Comparison of ENCODE assay signal across 19 cellular contexts in genomic region chr11:44661311-44661717, GRCh38.
DNase-seq lines count a peak whose midpoint lies in the region; ATAC-seq and TF ChIP-seq lines count a peak whose summit lies in the region.
"Had no signal": no experiment of that assay in that cellular context is flagged by ENCODE, and none has a peak within 500 bp of the region (broad histone marks: within the 10 kb centered on the region; RNA-seq: fewer than 3 reads in every experiment).

No MANE protein-coding gene starts in this region.

- ATAC-seq in activated CD8-positive, alpha-beta T cell treated with anti-CD3 and anti-CD28 coated beads, Interleukin-2, amount 10 ng/mL, durations not matched to agents 7 days and 5 days, result no peak
- ATAC-seq in activated CD8-positive, alpha-beta T cell treated with anti-CD3 and anti-CD28 coated beads for 36 hours, result no peak
- peak; percentile 23 for ATAC-seq in left lung
- ATAC-seq: CD8-positive, alpha-beta T cell had no signal

- peaks cover 20% of the 10 kb centered on the region for H3K27me3 Mint-ChIP-seq in activated CD8-positive, alpha-beta T cell treated with anti-CD3 and anti-CD28 coated beads, Interleukin-2, amount 10 ng/mL, durations not matched to agents 7 days and 5 days (ENCODE audit: low read depth)
- H3K27me3 Mint-ChIP-seq in activated CD8-positive, alpha-beta T cell treated with anti-CD3 and anti-CD28 coated beads for 36 hours, result peaks cover 3% of the 10 kb centered on the region

- no peaks in the 10 kb centered on the region for H3K36me3 Mint-ChIP-seq in activated CD8-positive, alpha-beta T cell treated with anti-CD3 and anti-CD28 coated beads, Interleukin-2, amount 10 ng/mL, durations not matched to agents 7 days and 5 days (ENCODE audit: low read depth)
- H3K36me3 Mint-ChIP-seq in activated CD8-positive, alpha-beta T cell treated with anti-CD3 and anti-CD28 coated beads for 36 hours (ENCODE audit: low read depth), result no peaks in the 10 kb centered on the region
- H3K36me3 Mint-ChIP-seq: CD8-positive, alpha-beta T cell had no signal

- H3K36me3 ChIP-seq in left lung (no peaks in the 10 kb centered on the region), testis (ENCODE audit: low read depth, missing control alignments) (no peaks in the 10 kb centered on the region), uterus (no peaks in the 10 kb centered on the region)
- H3K36me3 ChIP-seq: BLaER1 had no signal

- no peak overlapping the region for H3K4me3 Mint-ChIP-seq in activated CD8-positive, alpha-beta T cell treated with anti-CD3 and anti-CD28 coated beads, Interleukin-2, amount 10 ng/mL, durations not matched to agents 7 days and 5 days
- no peak overlapping the region for H3K4me3 Mint-ChIP-seq in activated CD8-positive, alpha-beta T cell treated with anti-CD3 and anti-CD28 coated beads for 36 hours
- H3K4me3 Mint-ChIP-seq: CD8-positive, alpha-beta T cell had no signal

- no peak overlapping the region for H3K27ac ChIP-seq in left lung
- peak overlapping the region in 1 of 2 donors; percentile 72 for H3K27ac ChIP-seq in testis
- no peak overlapping the region for H3K27ac ChIP-seq in uterus
- H3K27ac ChIP-seq: 22Rv1, BLaER1, HL-60 had no signal

- no peak for TF ChIP-seq CTCF in activated CD8-positive, alpha-beta T cell treated with anti-CD3 and anti-CD28 coated beads for 36 hours (IDR thresholded peaks at IDR 0.05)
- no peak for TF ChIP-seq CTCF in fibroblast of mammary gland (conservative IDR thresholded peaks at IDR 0.05; ENCODE audit: control insufficient read depth, insufficient read depth, low read depth, low read length)
- no peak for TF ChIP-seq CTCF in left lung (IDR thresholded peaks at IDR 0.05)
- TF ChIP-seq CTCF in testis (IDR thresholded peaks at IDR 0.05), result no peak
- TF ChIP-seq CTCF in uterus (IDR thresholded peaks at IDR 0.05), result no peak

- no peak for DNase-seq in activated CD8-positive, alpha-beta T cell treated with anti-CD3 and anti-CD28 coated beads, Interleukin-2, amount 10 ng/mL, durations not matched to agents 7 days and 5 days
- DNase-seq in activated CD8-positive, alpha-beta T cell treated with anti-CD3 and anti-CD28 coated beads for 36 hours, result no peak
- DNase-seq in fibroblast of mammary gland (ENCODE audit: low read depth), result peak; percentile 3
- DNase-seq in left lung, result no peak
- DNase-seq in testis, result peak; percentile 69
- DNase-seq in uterus, result no peak
- no peak for DNase-seq in activated T-cell treated with anti-CD3 and anti-CD28 coated beads, Interleukin-2, amount 50 U/mL, for 48 hours
- no peak for DNase-seq in stimulated activated CD4-positive, alpha-beta T cell treated with anti-CD3 and anti-CD28 coated beads, Interleukin-4, amount 100 ng/mL, for 4 hours
- DNase-seq: CD8-positive, alpha-beta T cell; DMS79; HCEC 1CT; NCI-H187; NCI-H446; NCI-H69; NK-92 treated with Interleukin-12 subunit alpha and Interleukin-12 subunit beta, amount 100 ng/mL, for 24 hours; RPMI8226 had no signal

- no peak for TF ChIP-seq POLR2A in testis (IDR thresholded peaks at IDR 0.05)
- TF ChIP-seq POLR2A in uterus (IDR thresholded peaks at IDR 0.05), result no peak

- peaks cover 14% of the 10 kb centered on the region for H3K4me1 Mint-ChIP-seq in activated CD8-positive, alpha-beta T cell treated with anti-CD3 and anti-CD28 coated beads, Interleukin-2, amount 10 ng/mL, durations not matched to agents 7 days and 5 days (ENCODE audit: low read depth)
- peaks cover 3% of the 10 kb centered on the region for H3K4me1 Mint-ChIP-seq in activated CD8-positive, alpha-beta T cell treated with anti-CD3 and anti-CD28 coated beads for 36 hours (ENCODE audit: low read depth)

- H3K4me1 ChIP-seq in left lung, result no peaks in the 10 kb centered on the region
- peaks cover 23% of the 10 kb centered on the region for H3K4me1 ChIP-seq in testis
- H3K4me1 ChIP-seq in uterus, result no peaks in the 10 kb centered on the region

- H3K4me3 ChIP-seq in fibroblast of mammary gland (ENCODE audit: control insufficient read depth, low read depth, low read length), result no peak overlapping the region
- H3K4me3 ChIP-seq in left lung, result no peak overlapping the region
- H3K4me3 ChIP-seq in testis, result no peak overlapping the region
- H3K4me3 ChIP-seq in uterus, result no peak overlapping the region
- H3K4me3 ChIP-seq: BLaER1 had no signal

- POLR2A ChIA-PET in activated CD8-positive, alpha-beta T cell treated with anti-CD3 and anti-CD28 coated beads, Interleukin-2, amount 10 ng/mL, durations not matched to agents 7 days and 5 days (lab: Charles Lee), result no interaction called here
- POLR2A ChIA-PET in activated CD8-positive, alpha-beta T cell treated with anti-CD3 and anti-CD28 coated beads for 36 hours (lab: Charles Lee), result no interaction called here

- H3K9me3 ChIP-seq in left lung (no peaks in the 10 kb centered on the region), testis (no peaks in the 10 kb centered on the region), uterus (no peaks in the 10 kb centered on the region)

- intact Hi-C loops in activated CD8-positive, alpha-beta T cell treated with anti-CD3 and anti-CD28 coated beads for 36 hours (cut with micrococcal nuclease), result no loop called here
- intact Hi-C loops in left lung (cut with DNase I), result no loop called here
- intact Hi-C loops in testis (cut with DNase I; ENCODE audit: low total_unique reads), result no loop called here
- intact Hi-C loops in uterus (cut with DNase I; ENCODE audit: low total_unique reads), result no loop called here

- H3K27ac Mint-ChIP-seq in activated CD8-positive, alpha-beta T cell treated with anti-CD3 and anti-CD28 coated beads, Interleukin-2, amount 10 ng/mL, durations not matched to agents 7 days and 5 days, result peak overlapping the region; percentile 53
- H3K27ac Mint-ChIP-seq in activated CD8-positive, alpha-beta T cell treated with anti-CD3 and anti-CD28 coated beads for 36 hours, result no peak overlapping the region
- H3K27ac Mint-ChIP-seq: CD8-positive, alpha-beta T cell had no signal

- 73 to 86% methylated on average over 7 of the region's 7 CpGs for WGBS in testis, 2 donors

- CTCF ChIA-PET in activated CD8-positive, alpha-beta T cell treated with anti-CD3 and anti-CD28 coated beads, Interleukin-2, amount 10 ng/mL, durations not matched to agents 7 days and 5 days (lab: Charles Lee), result interaction anchor here (1.0 kb wide), 1 partner anchor 32 kb away, joined by 3 read pairs; no protein-coding TSS in a partner anchor
- CTCF ChIA-PET in activated CD8-positive, alpha-beta T cell treated with anti-CD3 and anti-CD28 coated beads for 36 hours (lab: Charles Lee), result interaction anchor here (1.1 kb wide), 1 partner anchor 114 kb away, joined by 3 read pairs; no protein-coding TSS in a partner anchor

- H3K9me3 Mint-ChIP-seq in activated CD8-positive, alpha-beta T cell treated with anti-CD3 and anti-CD28 coated beads, Interleukin-2, amount 10 ng/mL, durations not matched to agents 7 days and 5 days (ENCODE audit: insufficient read depth), result no peaks in the 10 kb centered on the region
- peaks cover 3% of the 10 kb centered on the region for H3K9me3 Mint-ChIP-seq in activated CD8-positive, alpha-beta T cell treated with anti-CD3 and anti-CD28 coated beads for 36 hours
- H3K9me3 Mint-ChIP-seq: CD8-positive, alpha-beta T cell had no signal

- H3K27me3 ChIP-seq in left lung (no peaks in the 10 kb centered on the region), testis (no peaks in the 10 kb centered on the region), uterus (no peaks in the 10 kb centered on the region)
- H3K27me3 ChIP-seq: BLaER1 had no signal

Comparison
In these comparisons a context has a peak if more than half of its experiments do, and no peak if none do; other contexts are left out.
1. DNase-seq: peak in fibroblast of mammary gland (single experiment) and testis (single experiment); none in activated CD8-positive, alpha-beta T cell treated with anti-CD3 and anti-CD28 coated beads, Interleukin-2, amount 10 ng/mL, durations not matched to agents 7 days and 5 days (single experiment), activated CD8-positive, alpha-beta T cell treated with anti-CD3 and anti-CD28 coated beads for 36 hours (single experiment), left lung (0 of 2), uterus (0 of 2), activated T-cell treated with anti-CD3 and anti-CD28 coated beads, Interleukin-2, amount 50 U/mL, for 48 hours (0 of 2) and stimulated activated CD4-positive, alpha-beta T cell treated with anti-CD3 and anti-CD28 coated beads, Interleukin-4, amount 100 ng/mL, for 4 hours (0 of 2).